ENCODE assay signal across 1 cellular context in the genomic region with DNA sequence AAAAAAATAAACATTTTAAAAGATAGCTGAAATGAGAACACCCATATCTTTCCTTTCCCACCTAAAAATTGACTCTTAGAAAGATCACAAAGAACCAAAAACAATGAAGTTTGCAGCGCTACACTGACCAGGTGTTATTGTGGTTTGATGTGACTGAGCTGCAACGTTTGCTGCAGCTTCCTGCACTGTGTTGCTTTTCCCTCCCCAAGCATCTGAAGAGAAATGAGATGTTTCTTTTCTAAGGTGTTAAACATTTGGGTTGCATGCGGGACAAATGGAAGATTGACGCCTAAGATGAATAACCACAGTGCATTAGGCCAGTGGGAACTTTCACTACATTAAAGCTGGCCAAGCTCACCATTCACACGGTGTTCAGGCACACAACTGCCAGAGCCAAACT.
TF ChIP-seq lines count a peak whose summit lies in the region.

No MANE protein-coding gene starts in this region.

TF ChIP-seq in GM23338, 12 proteins besides CTCF, POLR2A, EP300 and RAD21 (continued from another document):
- TF ChIP-seq ZNF462 (CRISPR knock-in tag; IDR thresholded peaks at IDR 0.05) (no peak), ZNF331 (CRISPR knock-in tag; IDR thresholded peaks at IDR 0.05; ENCODE audit: low read depth) (no peak), ZNF114 (CRISPR knock-in tag; IDR thresholded peaks at IDR 0.05) (no peak)
- TF ChIP-seq, protein P1, sequence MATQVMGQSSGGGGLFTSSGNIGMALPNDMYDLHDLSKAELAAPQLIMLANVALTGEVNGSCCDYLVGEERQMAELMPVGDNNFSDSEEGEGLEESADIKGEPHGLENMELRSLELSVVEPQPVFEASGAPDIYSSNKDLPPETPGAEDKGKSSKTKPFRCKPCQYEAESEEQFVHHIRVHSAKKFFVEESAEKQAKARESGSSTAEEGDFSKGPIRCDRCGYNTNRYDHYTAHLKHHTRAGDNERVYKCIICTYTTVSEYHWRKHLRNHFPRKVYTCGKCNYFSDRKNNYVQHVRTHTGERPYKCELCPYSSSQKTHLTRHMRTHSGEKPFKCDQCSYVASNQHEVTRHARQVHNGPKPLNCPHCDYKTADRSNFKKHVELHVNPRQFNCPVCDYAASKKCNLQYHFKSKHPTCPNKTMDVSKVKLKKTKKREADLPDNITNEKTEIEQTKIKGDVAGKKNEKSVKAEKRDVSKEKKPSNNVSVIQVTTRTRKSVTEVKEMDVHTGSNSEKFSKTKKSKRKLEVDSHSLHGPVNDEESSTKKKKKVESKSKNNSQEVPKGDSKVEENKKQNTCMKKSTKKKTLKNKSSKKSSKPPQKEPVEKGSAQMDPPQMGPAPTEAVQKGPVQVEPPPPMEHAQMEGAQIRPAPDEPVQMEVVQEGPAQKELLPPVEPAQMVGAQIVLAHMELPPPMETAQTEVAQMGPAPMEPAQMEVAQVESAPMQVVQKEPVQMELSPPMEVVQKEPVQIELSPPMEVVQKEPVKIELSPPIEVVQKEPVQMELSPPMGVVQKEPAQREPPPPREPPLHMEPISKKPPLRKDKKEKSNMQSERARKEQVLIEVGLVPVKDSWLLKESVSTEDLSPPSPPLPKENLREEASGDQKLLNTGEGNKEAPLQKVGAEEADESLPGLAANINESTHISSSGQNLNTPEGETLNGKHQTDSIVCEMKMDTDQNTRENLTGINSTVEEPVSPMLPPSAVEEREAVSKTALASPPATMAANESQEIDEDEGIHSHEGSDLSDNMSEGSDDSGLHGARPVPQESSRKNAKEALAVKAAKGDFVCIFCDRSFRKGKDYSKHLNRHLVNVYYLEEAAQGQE (IDR thresholded peaks at IDR 0.05; ENCODE audit: unreplicated experiment), result no peak
